ENCODE assay signal across 26 cellular contexts in genomic region chr12:114721266-114721665, GRCh38.
"Had no signal": no experiment of that assay in that cellular context is flagged by ENCODE, and none has a peak within 500 bp of the region (broad histone marks: within the 10 kb centered on the region; RNA-seq: fewer than 3 reads in every experiment).

No MANE protein-coding gene starts in this region.

- ATAC-seq: effector memory CD8-positive, alpha-beta T cell; esophagus mucosa; gastrocnemius medialis; left colon; left lobe of liver; lower lobe of right lung had no signal

- H3K4me3 ChIP-seq: colonic mucosa, esophagus squamous epithelium, gastrocnemius medialis, heart right ventricle, left ventricle myocardium inferior, lower lobe of right lung had no signal

- H3K27ac ChIP-seq: colonic mucosa, epithelial cell of prostate, esophagus squamous epithelium, gastrocnemius medialis, heart right ventricle, left ventricle myocardium inferior, lower lobe of right lung had no signal

- DNase-seq: colonic mucosa; cortex of kidney; effector CD8-positive, alpha-beta T cell; effector memory CD8-positive, alpha-beta T cell; endodermal cell; erythroblast; esophagus squamous epithelium; foreskin fibroblast; foreskin melanocyte; gastrocnemius medialis; glutamatergic neuron; head of caudate nucleus; heart right ventricle; hippocampal formation; kidney glomerular epithelial cell; left colon; left ventricle myocardium inferior; lower lobe of right lung; mesendoderm; midbrain had no signal

- FAIRE-seq: endometrium, islet of Langerhans, keratinocyte had no signal

- H3K36me3 ChIP-seq: colonic mucosa, esophagus squamous epithelium, gastrocnemius medialis, heart right ventricle, left ventricle myocardium inferior, lower lobe of right lung had no signal

- H3K4me1 ChIP-seq: colonic mucosa, esophagus squamous epithelium, lower lobe of right lung had no signal

- H3K27me3 ChIP-seq: colonic mucosa, gastrocnemius medialis had no signal

- H3K9me3 ChIP-seq: colonic mucosa, esophagus squamous epithelium, gastrocnemius medialis, heart right ventricle, left ventricle myocardium inferior, lower lobe of right lung had no signal
